Comparison of ENCODE assay signal across 19 cellular contexts in genomic region chr3:115154611-115155010, GRCh38. TPM values are rescaled to one million over a fixed set of nuclear protein-coding genes. Genes with fewer than 3 reads are reported as not detected.
A peak's percentile ranks its signal among the peaks of the same experiment; 100 is the strongest.
DNase-seq lines count a peak whose midpoint lies in the region; ATAC-seq, FAIRE-seq and TF ChIP-seq lines count a peak whose summit lies in the region.
"Had no signal": no experiment of that assay in that cellular context is flagged by ENCODE, and none has a peak within 500 bp of the region (broad histone marks: within the 10 kb centered on the region; RNA-seq: fewer than 3 reads in every experiment).

No MANE protein-coding gene starts in this region.

- no peak overlapping the region for H3K9ac ChIP-seq in HepG2 (ENCODE audit: insufficient read depth, low read depth, low read length)
- no peak overlapping the region for H3K9ac ChIP-seq in endothelial cell of umbilical vein (replicated peaks; ENCODE audit: extremely low read depth, insufficient read depth, low read length)

- DNase-seq in HepG2 (ENCODE audit: low spot score) (no peak), right lobe of liver (no peak), PC-9 (no peak), endothelial cell of umbilical vein (ENCODE audit: low read depth, low spot score) (no peak), kidney glomerular epithelial cell (lab: John Stamatoyannopoulos, UW) (no peak)
- DNase-seq in activated CD4-positive, alpha-beta T cell treated with anti-CD3 and anti-CD28 coated beads for 1 hour = no peak
- DNase-seq: C1 segment of cervical spinal cord; Calu3; CD4-positive, alpha-beta memory T cell; COR-L47; DMS53; DMS79 treated with DMSO at 0.1 percent for 48 hours; GF-D8; GOT3; HFFc6 had no signal

- H3K27me3 ChIP-seq in HepG2 (ENCODE audit: control insufficient read depth in 1 of 2, insufficient read depth in 2 of 2, low read length in 2 of 2) (no peaks in the 10 kb centered on the region), right lobe of liver (no peaks in the 10 kb centered on the region), PC-9 (ENCODE audit: insufficient read depth, low read depth) (no peaks in the 10 kb centered on the region), endothelial cell of umbilical vein (ENCODE audit: control insufficient read depth in 2 of 2, insufficient read depth in 2 of 2, low read length in 2 of 2) (no peaks in the 10 kb centered on the region)

- intact Hi-C loops in HepG2 (cut with micrococcal nuclease; ENCODE audit: unreplicated experiment) = no loop called here
- intact Hi-C loops in right lobe of liver (cut with DNase I) = no loop called here
- intact Hi-C loops in PC-9 (cut with micrococcal nuclease; ENCODE audit: unreplicated experiment) = no loop called here
- intact Hi-C loops in endothelial cell of umbilical vein (cut with micrococcal nuclease) = no loop called here

- BruUV-seq in HepG2 (replicated peaks; lab: Mats Ljungman, UMichigan) (no TSS peak), PC-9 (replicated peaks; lab: Mats Ljungman, UMichigan) (no TSS peak), endothelial cell of umbilical vein (replicated peaks; lab: Mats Ljungman, UMichigan) (no TSS peak)

- TF ChIP-seq EP300 in HepG2 (IDR thresholded peaks at IDR 0.05; ENCODE audit: low read depth in 2 of 2, low read length in 2 of 2) (no peak), HepG2 (CRISPR knock-in tag; IDR thresholded peaks at IDR 0.05; ENCODE audit: borderline replicate concordance) (no peak)

- no peaks in the 10 kb centered on the region for H3F3A ChIP-seq in PC-9 (ENCODE audit: insufficient read depth, low read depth)

- TF ChIP-seq RAD21 in HepG2 (CRISPR knock-in tag; IDR thresholded peaks at IDR 0.05) = no peak

- H3K79me2 ChIP-seq in HepG2 (ENCODE audit: insufficient read depth, low read length) = no peaks in the 10 kb centered on the region
- no peaks in the 10 kb centered on the region for H3K79me2 ChIP-seq in PC-9 (ENCODE audit: low read depth)
- no peaks in the 10 kb centered on the region for H3K79me2 ChIP-seq in endothelial cell of umbilical vein (ENCODE audit: control insufficient read depth, insufficient read depth, low read length)

- H3K4me1 ChIP-seq in HepG2 (ENCODE audit: insufficient read depth, low read length) = peaks cover 5% of the 10 kb centered on the region; the same call in 1 of the 2 replicates
- no peaks in the 10 kb centered on the region for H3K4me1 ChIP-seq in right lobe of liver
- H3K4me1 ChIP-seq in PC-9 (replicated peaks; ENCODE audit: insufficient read depth) = no peaks in the 10 kb centered on the region
- H3K4me1 ChIP-seq in endothelial cell of umbilical vein (ENCODE audit: control insufficient read depth, extremely low read depth, insufficient read depth, low read length) = no peaks in the 10 kb centered on the region

- H4K20me1 ChIP-seq in HepG2 (ENCODE audit: insufficient read depth, low read length) = no peaks in the 10 kb centered on the region
- H4K20me1 ChIP-seq in PC-9 (ENCODE audit: insufficient read depth) = no peaks in the 10 kb centered on the region
- H4K20me1 ChIP-seq in endothelial cell of umbilical vein (replicated peaks; ENCODE audit: control insufficient read depth, extremely low read depth, insufficient read depth, low read length) = no peaks in the 10 kb centered on the region

- H2AFZ ChIP-seq in HepG2 (ENCODE audit: low read length) (peak overlapping the region; percentile 57), PC-9 (0 out of 2 replicates have a peak overlapping the region, but pooled peaks have one; percentile 33), endothelial cell of umbilical vein (ENCODE audit: low read depth, low read length) (peak overlapping the region; percentile 29)

- dilution Hi-C loops in endothelial cell of umbilical vein (cut with MboI; ENCODE audit: extremely low pct_ligation_motif_present, low sequenced_read_pairs) = no loop called here

- H3K9me1 ChIP-seq in endothelial cell of umbilical vein (replicated peaks; ENCODE audit: control insufficient read depth, extremely low read depth, insufficient read depth, low read length) = no peaks in the 10 kb centered on the region

- in situ Hi-C loops in HepG2 (cut with HindIII; ENCODE audit: extremely low pct_ligation_motif_present, low pct_unique_long_range_greater_than_20kb) = no loop called here

- no peak overlapping the region for H3K4me2 ChIP-seq in HepG2 (ENCODE audit: low read depth, low read length)
- no peak overlapping the region for H3K4me2 ChIP-seq in PC-9
- H3K4me2 ChIP-seq in endothelial cell of umbilical vein (ENCODE audit: insufficient read depth, low read length) = no peak overlapping the region

- no peak overlapping the region for H3K27ac ChIP-seq in HepG2 (ENCODE audit: extremely low read length, insufficient read depth, low read length)
- no peak overlapping the region for H3K27ac ChIP-seq in right lobe of liver
- no peak overlapping the region for H3K27ac ChIP-seq in PC-9
- H3K27ac ChIP-seq in endothelial cell of umbilical vein (ENCODE audit: insufficient read depth, low read depth, low read length) = no peak overlapping the region

- H3K4me3 ChIP-seq in HepG2 (replicated peaks in 1 of 3; ENCODE audit: insufficient read depth in 1 of 3, low read depth in 2 of 3, low read length in 3 of 3) (no peak overlapping the region), right lobe of liver (no peak overlapping the region), PC-9 (no peak overlapping the region), endothelial cell of umbilical vein (replicated peaks in 1 of 3; ENCODE audit: insufficient read depth in 1 of 3, low read depth in 1 of 3, low read length in 3 of 3) (no peak overlapping the region)
- H3K4me3 ChIP-seq: HAP-1 had no signal

- FAIRE-seq in HepG2 (lab: Jason Lieb, UNC) (no peak), endothelial cell of umbilical vein (lab: Jason Lieb, UNC) (no peak)
- FAIRE-seq: GM12891, H54 had no signal

- H3K9me2 ChIP-seq in PC-9 (ENCODE audit: insufficient read depth) = no peaks in the 10 kb centered on the region

- POLR2A ChIA-PET in HepG2 (lab: Yijun Ruan, JAX) = no interaction called here
- POLR2A ChIA-PET in PC-9 (lab: Charles Lee; ENCODE audit: unreplicated experiment) = no interaction called here
- POLR2A ChIA-PET in endothelial cell of umbilical vein (lab: Charles Lee) = no interaction called here

- CTCF ChIA-PET in HepG2 (lab: Yijun Ruan, JAX; ENCODE audit: low intra/inter-chr PET ratio, low total read pairs) = no interaction called here
- CTCF ChIA-PET in PC-9 (lab: Charles Lee) = no interaction called here
- CTCF ChIA-PET in endothelial cell of umbilical vein (lab: Charles Lee) = interaction anchor here (0.7 to 1.3 kb wide), 5 partner anchors 9 to 629 kb away, joined by 3 to 7 read pairs (median 3); no protein-coding TSS in a partner anchor

- ATAC-seq in HepG2 (no peak), right lobe of liver (no peak), GM21381 (IDR thresholded peaks at IDR 0.05; ENCODE audit: unreplicated experiment) (no peak)

- TF ChIP-seq CTCF in HepG2 (CRISPR knock-in tag; IDR thresholded peaks at IDR 0.05) = no peak
- no peak for TF ChIP-seq CTCF in right lobe of liver (IDR thresholded peaks at IDR 0.05)
- TF ChIP-seq CTCF in PC-9 (conservative IDR thresholded peaks at IDR 0.05) = no peak
- TF ChIP-seq CTCF in endothelial cell of umbilical vein (IDR thresholded peaks at IDR 0.05; ENCODE audit: extremely low read depth in 1 of 2, insufficient read depth in 1 of 2, low read depth in 1 of 2, low read length in 2 of 2) = no peak

- H3K9me3 ChIP-seq in HepG2 (ENCODE audit: low read length) (no peaks in the 10 kb centered on the region; the same call in 1 of the 2 replicates), right lobe of liver (no peaks in the 10 kb centered on the region), PC-9 (ENCODE audit: insufficient read depth, low read depth) (no peaks in the 10 kb centered on the region), endothelial cell of umbilical vein (replicated peaks; ENCODE audit: control insufficient read depth, insufficient read depth, low read length) (no peaks in the 10 kb centered on the region)

- no peak for TF ChIP-seq POLR2A in HepG2 (IDR thresholded peaks at IDR 0.05; ENCODE audit: insufficient read depth in 1 of 2, low read depth in 2 of 2, low read length in 2 of 2)
- no peak for TF ChIP-seq POLR2A in right lobe of liver (IDR thresholded peaks at IDR 0.05)
- no peak for TF ChIP-seq POLR2A in endothelial cell of umbilical vein (IDR thresholded peaks at IDR 0.05; ENCODE audit: low read depth, low read length)

- 2% methylated on average over 3 of the region's 3 CpGs for WGBS in HepG2 (ENCODE audit: low lambda C conversion rate)
- 57% methylated on average over 3 of the region's 3 CpGs for WGBS in right lobe of liver (ENCODE audit: insufficient coverage, low coverage, low lambda C conversion rate, missing lambda C conversion rate)

- no peaks in the 10 kb centered on the region for H3K36me3 ChIP-seq in HepG2 (replicated peaks in 1 of 2; ENCODE audit: control insufficient read depth in 1 of 2, insufficient read depth in 2 of 2, low read length in 2 of 2)
- H3K36me3 ChIP-seq in right lobe of liver = no peaks in the 10 kb centered on the region
- no peaks in the 10 kb centered on the region for H3K36me3 ChIP-seq in PC-9 (ENCODE audit: low read depth)
- no peaks in the 10 kb centered on the region for H3K36me3 ChIP-seq in endothelial cell of umbilical vein (ENCODE audit: control insufficient read depth in 2 of 2, extremely low read depth in 1 of 2, insufficient read depth in 2 of 2, low read length in 2 of 2)
- H3K36me3 ChIP-seq: HAP-1 had no signal

RNA-seq across cellular contexts. Expression of gene ZBTB20, which starts 7.5 kb away (rescaled TPM):
- total RNA-seq in HepG2 (2016; rRNA removed; fragmentation: Illumina TruSeq; extraction: Trizol) = 7.7 and 8.8 TPM in 2 replicates
- 11.5 and 12.8 TPM in 2 replicates for total RNA-seq in HepG2 (2016; cell fraction: cytosol; rRNA removed; fragmentation: Illumina TruSeq; extraction: Trizol; ENCODE audit: low read depth)
- total RNA-seq in HepG2 (2016; cell fraction: insoluble cytoplasmic fraction; rRNA removed; fragmentation: Illumina TruSeq; extraction: Trizol) = 6.2 and 8.2 TPM in 2 replicates
- total RNA-seq in HepG2 (2016; cell fraction: membrane; rRNA removed; fragmentation: Illumina TruSeq; extraction: Trizol) = 12.2 and 13.4 TPM in 2 replicates
- total RNA-seq in HepG2 (2016; cell fraction: nucleus; rRNA removed; fragmentation: Illumina TruSeq; extraction: Trizol) = 25.7 and 27.1 TPM in 2 replicates
- 1.5 and 1.9 TPM in 2 replicates for polyA plus RNA-seq in HepG2 (2011; rRNA removed)
- polyA plus RNA-seq in HepG2 (2011; cell fraction: cytosol; rRNA removed) = 0.60 and 0.82 TPM in 2 replicates
- 7.8 and 10.1 TPM in 2 replicates for polyA plus RNA-seq in HepG2 (2011; cell fraction: nucleus; rRNA removed)
- polyA plus RNA-seq in HepG2 (2012) = 0.49 and 0.97 TPM in 2 replicates
- polyA plus RNA-seq in HepG2 (2016; cell fraction: cytosol; fragmentation: Illumina TruSeq; extraction: Trizol; ENCODE audit: low read depth) = 0.09 and 0.28 TPM in 2 replicates
- 0.16 and 0.39 TPM in 2 replicates for polyA plus RNA-seq in HepG2 (2016; cell fraction: insoluble cytoplasmic fraction; fragmentation: Illumina TruSeq; extraction: Trizol; ENCODE audit: low read depth)
- polyA plus RNA-seq in HepG2 (2016; cell fraction: membrane; fragmentation: Illumina TruSeq; extraction: Trizol; ENCODE audit: low read depth) = not detected in 2 replicates
- 0.85 and 1.2 TPM in 2 replicates for polyA plus RNA-seq in HepG2 (2016; cell fraction: nucleus; fragmentation: Illumina TruSeq; extraction: Trizol; ENCODE audit: insufficient read depth, low read depth)
- polyA minus RNA-seq in HepG2 (2011; rRNA and poly(A)+ RNA removed; ENCODE audit: low replicate concordance) = 66.0 and 85.3 TPM in 2 replicates
- 9.1 and 9.6 TPM in 2 replicates for polyA minus RNA-seq in HepG2 (2011; cell fraction: cytosol; rRNA and poly(A)+ RNA removed)
- polyA minus RNA-seq in HepG2 (2011; cell fraction: nucleus; rRNA and poly(A)+ RNA removed) = 102 and 114 TPM in 2 replicates
- 10 to 100 TPM; 36.7 to 59.4 (median 46.7) TPM for total RNA-seq in right lobe of liver
- 23.4 and 26.5 TPM in 2 replicates for total RNA-seq in PC-9 (2021)
- total RNA-seq in endothelial cell of umbilical vein = 18.6 and 20.5 TPM in 2 replicates
- 2.1 and 4.1 TPM in 2 replicates for polyA plus RNA-seq in endothelial cell of umbilical vein
- 2.0 and 11.1 TPM in 2 replicates for polyA plus RNA-seq in endothelial cell of umbilical vein (2011; cell fraction: cytosol; rRNA removed)
- polyA plus RNA-seq in endothelial cell of umbilical vein (2011; cell fraction: nucleus; rRNA removed) = 10.8 and 13.9 TPM in 2 replicates
- polyA plus RNA-seq in endothelial cell of umbilical vein (2012) = 1.3 and 1.7 TPM in 2 replicates
- polyA minus RNA-seq in endothelial cell of umbilical vein = 53.9 and 59.6 TPM in 2 replicates
- 20.3 TPM for polyA minus RNA-seq in endothelial cell of umbilical vein (2011; cell fraction: cytosol; rRNA and poly(A)+ RNA removed)
- polyA minus RNA-seq in endothelial cell of umbilical vein (2011; cell fraction: nucleus; rRNA and poly(A)+ RNA removed) = 105 and 123 TPM in 2 replicates
